Comparison of ENCODE assay signal across 1 cellular context in the genomic region with DNA sequence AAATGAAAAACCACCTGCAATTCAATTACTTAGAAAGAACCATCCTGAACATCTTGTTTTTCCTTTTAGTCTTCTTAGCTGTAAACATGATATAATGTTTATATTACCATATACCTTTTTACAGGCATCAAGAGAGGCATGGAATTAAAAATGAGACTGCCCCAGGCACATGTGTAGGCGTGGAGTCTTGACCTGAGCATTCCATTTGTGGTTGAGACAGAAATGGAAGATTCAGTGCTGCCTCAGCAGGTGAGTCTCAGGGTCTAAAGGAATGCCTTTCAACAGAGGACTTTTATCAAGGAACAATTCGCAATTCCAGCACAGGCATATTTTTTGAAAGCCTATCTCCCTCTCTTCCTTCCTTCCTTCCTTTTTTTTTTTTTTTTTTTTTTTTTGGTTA.
TF ChIP-seq lines count a peak whose summit lies in the region.

No MANE protein-coding gene starts in this region.

TF ChIP-seq in H1, 55 proteins besides CTCF, POLR2A, EP300 and RAD21:
- TF ChIP-seq YY1 (IDR thresholded peaks at IDR 0.05; ENCODE audit: low read depth, low read length): no peak
- TF ChIP-seq KDM4A (IDR thresholded peaks at IDR 0.05; ENCODE audit: low read depth, low read length, severe bottlenecking): no peak
- TF ChIP-seq TAF7 (optimal IDR thresholded peaks at IDR 0.05; ENCODE audit: borderline replicate concordance, low read depth, low read length): no peak
- no peak for TF ChIP-seq SP1 (IDR thresholded peaks at IDR 0.05; ENCODE audit: low read depth, low read length)
- no peak for TF ChIP-seq BRCA1 (IDR thresholded peaks at IDR 0.05; ENCODE audit: low read depth, low read length)
- TF ChIP-seq KDM1A (IDR thresholded peaks at IDR 0.05; ENCODE audit: borderline replicate concordance, low read length): no peak
- no peak for TF ChIP-seq TEAD4 (IDR thresholded peaks at IDR 0.05; ENCODE audit: low read depth, low read length)
- no peak for TF ChIP-seq CBX8 (IDR thresholded peaks at IDR 0.05; ENCODE audit: borderline replicate concordance, low read depth, low read length)
- no peak for TF ChIP-seq CHD2 (IDR thresholded peaks at IDR 0.05; ENCODE audit: low read length)
